10 cellular contexts compared by ENCODE assay signal in the genomic region with DNA sequence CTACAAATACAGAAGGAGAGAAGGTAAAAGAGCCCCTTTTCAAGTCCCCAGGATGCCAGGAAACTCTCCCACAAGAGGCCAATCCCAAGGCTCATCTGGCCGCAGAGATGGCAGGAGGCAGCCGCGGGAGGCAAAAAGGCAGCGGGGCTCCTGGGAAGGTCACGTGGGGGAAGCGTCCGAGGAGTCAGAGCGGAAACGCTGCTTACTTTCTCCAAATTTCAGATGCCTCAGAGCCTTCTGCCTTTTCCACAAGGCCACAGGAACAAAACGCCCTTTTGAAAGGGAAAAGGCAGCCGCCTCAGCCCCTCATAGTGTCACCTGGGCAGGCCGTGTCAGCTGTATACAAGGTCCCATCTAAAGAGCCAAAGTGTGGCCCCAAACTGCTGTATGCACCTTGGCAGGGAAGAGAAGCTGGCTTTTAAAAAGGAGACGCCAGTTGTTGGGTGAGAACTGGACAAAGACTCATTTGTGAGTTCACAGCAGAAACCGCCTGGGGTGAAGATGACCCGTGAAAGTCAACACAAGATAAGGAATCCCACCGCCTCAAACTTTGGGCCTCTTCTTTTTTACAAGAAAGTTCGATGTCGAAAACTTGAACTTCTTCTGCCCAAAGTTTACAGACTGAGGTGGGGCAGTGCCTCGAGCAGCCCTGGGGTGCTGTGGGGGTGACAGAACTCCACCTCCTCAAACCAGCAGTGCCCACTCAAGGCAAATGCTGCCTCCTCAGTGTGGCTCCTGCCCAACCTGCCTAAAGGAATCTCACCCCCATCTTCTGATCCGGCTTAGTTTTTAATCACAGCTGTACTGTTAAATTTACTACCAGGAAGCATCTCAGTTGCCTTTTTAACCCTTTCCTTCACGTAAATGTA. TPM values are rescaled to one million over a fixed set of nuclear protein-coding genes. Genes with fewer than 3 reads are reported as not detected.
DNase-seq lines count a peak whose midpoint lies in the region; ATAC-seq and TF ChIP-seq lines count a peak whose summit lies in the region.
"Had no signal": no experiment of that assay in that cellular context is flagged by ENCODE, and none has a peak within 500 bp of the region (broad histone marks: within the 10 kb centered on the region; RNA-seq: fewer than 3 reads in every experiment).

No MANE protein-coding gene starts in this region.

- CTCF ChIA-PET in activated CD4-positive, alpha-beta memory T cell treated with anti-CD3 and anti-CD28 coated beads, Interleukin-2, amount 10 ng/mL, durations not matched to agents 7 days and 5 days (lab: Charles Lee): interaction anchor here (1.0 to 1.6 kb wide), 2 partner anchors 15 to 197 kb away, joined by 3 to 4 read pairs; no protein-coding TSS in a partner anchor

- H3K27ac ChIP-seq in skin epidermis: peak overlapping the region in 20 of 21 experiments; percentile 3 to 81 (median 69)
- H3K27ac ChIP-seq: SJSA1 had no signal

- H3K9me3 Mint-ChIP-seq in activated CD4-positive, alpha-beta T cell treated with anti-CD3 and anti-CD28 coated beads, Interleukin-2, amount 10 ng/mL, durations not matched to agents 24 days and 14 days: no peaks in the 10 kb centered on the region
- H3K9me3 Mint-ChIP-seq in activated CD4-positive, alpha-beta memory T cell treated with anti-CD3 and anti-CD28 coated beads, Interleukin-2, amount 10 ng/mL, durations not matched to agents 7 days and 5 days: no peaks in the 10 kb centered on the region
- H3K9me3 Mint-ChIP-seq in glutamatergic neuron (ENCODE audit: unreplicated experiment): peaks cover 15% of the 10 kb centered on the region

- DNase-seq in activated CD4-positive, alpha-beta T cell treated with anti-CD3 and anti-CD28 coated beads, Interleukin-2, amount 10 ng/mL, durations not matched to agents 24 days and 14 days: no peak
- DNase-seq in activated CD4-positive, alpha-beta T cell treated with anti-CD3 and anti-CD28 coated beads, Interleukin-2, amount 50 U/mL, for 1 hour: no peak
- no peak for DNase-seq in activated CD4-positive, alpha-beta memory T cell treated with anti-CD3 and anti-CD28 coated beads, Interleukin-2, amount 10 ng/mL, durations not matched to agents 7 days and 5 days
- DNase-seq in glutamatergic neuron (no peak), hypothalamus (lab: John Stamatoyannopoulos, UW) (no peak), NCI-H1048 (lab: John Stamatoyannopoulos, UW) (no peak)

- peaks cover 45% of the 10 kb centered on the region for H3K4me1 Mint-ChIP-seq in activated CD4-positive, alpha-beta T cell treated with anti-CD3 and anti-CD28 coated beads, Interleukin-2, amount 10 ng/mL, durations not matched to agents 24 days and 14 days
- H3K4me1 Mint-ChIP-seq in activated CD4-positive, alpha-beta memory T cell treated with anti-CD3 and anti-CD28 coated beads, Interleukin-2, amount 10 ng/mL, durations not matched to agents 7 days and 5 days: peaks cover 60% of the 10 kb centered on the region
- H3K4me1 Mint-ChIP-seq in glutamatergic neuron (ENCODE audit: low read depth, unreplicated experiment): peaks cover 44% of the 10 kb centered on the region

- H3K27me3 Mint-ChIP-seq in activated CD4-positive, alpha-beta T cell treated with anti-CD3 and anti-CD28 coated beads, Interleukin-2, amount 10 ng/mL, durations not matched to agents 24 days and 14 days: no peaks in the 10 kb centered on the region
- H3K27me3 Mint-ChIP-seq in activated CD4-positive, alpha-beta memory T cell treated with anti-CD3 and anti-CD28 coated beads, Interleukin-2, amount 10 ng/mL, durations not matched to agents 7 days and 5 days: no peaks in the 10 kb centered on the region
- peaks cover 29% of the 10 kb centered on the region for H3K27me3 Mint-ChIP-seq in glutamatergic neuron (ENCODE audit: unreplicated experiment)

- H3K4me3 ChIP-seq in skin epidermis: no peak overlapping the region
- H3K4me3 ChIP-seq: A549, SJSA1 had no signal

- H3K4me3 Mint-ChIP-seq in activated CD4-positive, alpha-beta T cell treated with anti-CD3 and anti-CD28 coated beads, Interleukin-2, amount 10 ng/mL, durations not matched to agents 24 days and 14 days: no peak overlapping the region
- no peak overlapping the region for H3K4me3 Mint-ChIP-seq in activated CD4-positive, alpha-beta memory T cell treated with anti-CD3 and anti-CD28 coated beads, Interleukin-2, amount 10 ng/mL, durations not matched to agents 7 days and 5 days
- no peak overlapping the region for H3K4me3 Mint-ChIP-seq in glutamatergic neuron (ENCODE audit: unreplicated experiment)

- no peak for ATAC-seq in GM18520 (IDR thresholded peaks at IDR 0.05; ENCODE audit: unreplicated experiment)
- ATAC-seq: A549 had no signal

- H3K27ac Mint-ChIP-seq in activated CD4-positive, alpha-beta T cell treated with anti-CD3 and anti-CD28 coated beads, Interleukin-2, amount 10 ng/mL, durations not matched to agents 24 days and 14 days: peak overlapping the region; percentile 24
- peak overlapping the region; percentile 62 for H3K27ac Mint-ChIP-seq in activated CD4-positive, alpha-beta memory T cell treated with anti-CD3 and anti-CD28 coated beads, Interleukin-2, amount 10 ng/mL, durations not matched to agents 7 days and 5 days
- peak overlapping the region; percentile 65 for H3K27ac Mint-ChIP-seq in glutamatergic neuron (ENCODE audit: unreplicated experiment)

- intact Hi-C loops in activated CD4-positive, alpha-beta T cell treated with anti-CD3 and anti-CD28 coated beads, Interleukin-2, amount 10 ng/mL, durations not matched to agents 24 days and 14 days (cut with micrococcal nuclease): no loop called here

- H3K36me3 Mint-ChIP-seq in activated CD4-positive, alpha-beta T cell treated with anti-CD3 and anti-CD28 coated beads, Interleukin-2, amount 10 ng/mL, durations not matched to agents 24 days and 14 days (ENCODE audit: low read depth): peaks cover 82% of the 10 kb centered on the region
- H3K36me3 Mint-ChIP-seq in activated CD4-positive, alpha-beta memory T cell treated with anti-CD3 and anti-CD28 coated beads, Interleukin-2, amount 10 ng/mL, durations not matched to agents 7 days and 5 days (ENCODE audit: low read depth): peaks cover 96% of the 10 kb centered on the region
- peaks cover 18% of the 10 kb centered on the region for H3K36me3 Mint-ChIP-seq in glutamatergic neuron (ENCODE audit: unreplicated experiment)

- POLR2A ChIA-PET in activated CD4-positive, alpha-beta memory T cell treated with anti-CD3 and anti-CD28 coated beads, Interleukin-2, amount 10 ng/mL, durations not matched to agents 7 days and 5 days (lab: Charles Lee): interaction anchor here (1.0 to 1.7 kb wide), 4 partner anchors 8 to 15 kb away, joined by 3 to 9 read pairs (median 4); no protein-coding TSS in a partner anchor

- no peak for TF ChIP-seq CTCF in glutamatergic neuron (IDR thresholded peaks at IDR 0.05; ENCODE audit: partially characterized antibody, unreplicated experiment)

RNA-seq across cellular contexts. Expression of gene EZR, which starts 45.4 kb away (rescaled TPM):
- total RNA-seq in activated CD4-positive, alpha-beta T cell treated with anti-CD3 and anti-CD28 coated beads, Interleukin-2, amount 10 ng/mL, durations not matched to agents 24 days and 14 days: 204 and 215 TPM in 2 replicates
- total RNA-seq in activated CD4-positive, alpha-beta memory T cell treated with anti-CD3 and anti-CD28 coated beads, Interleukin-2, amount 10 ng/mL, durations not matched to agents 7 days and 5 days: 100 to 1,000 TPM; 225 to 228 TPM
- total RNA-seq in glutamatergic neuron (ENCODE audit: unreplicated experiment): 272 TPM
